Comparison of ENCODE assay signal across 17 cellular contexts in the genomic region with DNA sequence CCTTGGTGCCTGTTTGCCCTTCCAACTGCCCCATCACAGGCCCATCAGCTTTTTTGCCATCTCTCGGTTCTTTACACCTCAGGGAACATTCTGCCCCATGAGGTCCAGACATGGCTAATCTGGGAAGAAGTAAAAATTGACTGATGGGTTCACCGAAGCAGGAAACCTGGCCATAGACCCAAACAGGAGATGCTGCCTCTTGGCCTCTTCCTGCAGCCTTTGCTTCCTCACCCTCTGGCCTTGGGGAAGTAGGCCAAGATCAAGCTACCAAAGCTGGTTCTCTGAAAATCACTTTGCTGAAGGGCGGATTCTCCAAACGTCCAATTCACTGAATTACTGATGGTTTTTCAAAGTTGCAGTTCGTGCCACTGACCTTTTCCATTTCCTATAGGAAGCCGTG. TPM values are rescaled to one million over a fixed set of nuclear protein-coding genes. Genes with fewer than 3 reads are reported as not detected.
DNase-seq lines count a peak whose midpoint lies in the region; ATAC-seq and TF ChIP-seq lines count a peak whose summit lies in the region.
"Had no signal": no experiment of that assay in that cellular context is flagged by ENCODE, and none has a peak within 500 bp of the region (broad histone marks: within the 10 kb centered on the region; RNA-seq: fewer than 3 reads in every experiment).

No MANE protein-coding gene starts in this region.

- H3K36me3 Mint-ChIP-seq in stimulated activated naive CD8-positive, alpha-beta T cell treated with anti-CD3 and anti-CD28 coated beads, Interleukin-15, Interleukin-2, amounts not matched to agents 100 ng/mL and 50 ng/mL, for 24 hours (ENCODE audit: low read depth), result no peaks in the 10 kb centered on the region
- peaks cover 34% of the 10 kb centered on the region for H3K36me3 Mint-ChIP-seq in effector memory CD8-positive, alpha-beta T cell (ENCODE audit: insufficient read depth)
- no peaks in the 10 kb centered on the region for H3K36me3 Mint-ChIP-seq in type B pancreatic cell

- no peaks in the 10 kb centered on the region for H3K9me2 ChIP-seq in SU-DHL-6 (replicated peaks; ENCODE audit: insufficient read depth, low read length)

- no peak for TF ChIP-seq CTCF in SU-DHL-6 (IDR thresholded peaks at IDR 0.05; ENCODE audit: insufficient read depth, low read length, poor library complexity, severe bottlenecking)
- no peak for TF ChIP-seq CTCF in type B pancreatic cell (conservative IDR thresholded peaks at IDR 0.05)

- H3K4me3 Mint-ChIP-seq in stimulated activated naive CD8-positive, alpha-beta T cell treated with anti-CD3 and anti-CD28 coated beads, Interleukin-15, Interleukin-2, amounts not matched to agents 100 ng/mL and 50 ng/mL, for 24 hours, result peak overlapping the region; percentile 77
- peak overlapping the region; percentile 81 for H3K4me3 Mint-ChIP-seq in effector memory CD8-positive, alpha-beta T cell
- H3K4me3 Mint-ChIP-seq in type B pancreatic cell, result no peak overlapping the region

- peak overlapping the region; percentile 67 for H3K4me2 ChIP-seq in SU-DHL-6 (ENCODE audit: low read depth, low read length, poor library complexity, severe bottlenecking)

- DNase-seq in stimulated activated naive CD8-positive, alpha-beta T cell treated with anti-CD3 and anti-CD28 coated beads, Interleukin-15, Interleukin-2, amounts not matched to agents 100 U/mL and 50 U/mL, for 24 hours, result no peak
- no peak for DNase-seq in effector memory CD8-positive, alpha-beta T cell
- DNase-seq in type B pancreatic cell (ENCODE audit: extremely low spot score, unreplicated experiment) (no peak), NCI-H128 (lab: John Stamatoyannopoulos, UW; ENCODE audit: unreplicated experiment) (no peak)
- DNase-seq in stimulated activated CD4-positive, alpha-beta T cell treated with anti-CD3 and anti-CD28 coated beads, Interleukin-4, amount 100 ng/mL, for 1 hour, result no peak
- DNase-seq: caudate nucleus, DMS53, hippocampal formation, left cardiac atrium, NCI-H1417 treated with DMSO at 0.1 percent for 48 hours, NCI-H446 treated with DMSO at 0.1 percent for 48 hours, stomach had no signal

- no peak for ATAC-seq in stimulated activated naive CD8-positive, alpha-beta T cell treated with anti-CD3 and anti-CD28 coated beads, Interleukin-15, Interleukin-2, amounts not matched to agents 100 U/mL and 50 U/mL, for 24 hours
- ATAC-seq in effector memory CD8-positive, alpha-beta T cell (replicated peaks), result no peak
- no peak for ATAC-seq in GM18519 (IDR thresholded peaks at IDR 0.05; ENCODE audit: low FRiP score, unreplicated experiment)
- ATAC-seq: K562 had no signal

- no peaks in the 10 kb centered on the region for H3K9me3 ChIP-seq in SU-DHL-6 (ENCODE audit: insufficient read depth, low read length)
- H3K9me3 ChIP-seq: stomach had no signal

- no peaks in the 10 kb centered on the region for H3K27me3 ChIP-seq in SU-DHL-6 (ENCODE audit: low read length)
- H3K27me3 ChIP-seq: stomach had no signal

- H3K79me2 ChIP-seq in SU-DHL-6 (ENCODE audit: insufficient read depth, low read length), result no peaks in the 10 kb centered on the region

- no peaks in the 10 kb centered on the region for H3K9me3 Mint-ChIP-seq in stimulated activated naive CD8-positive, alpha-beta T cell treated with anti-CD3 and anti-CD28 coated beads, Interleukin-15, Interleukin-2, amounts not matched to agents 100 ng/mL and 50 ng/mL, for 24 hours
- H3K9me3 Mint-ChIP-seq in effector memory CD8-positive, alpha-beta T cell, result no peaks in the 10 kb centered on the region
- no peaks in the 10 kb centered on the region for H3K9me3 Mint-ChIP-seq in type B pancreatic cell

- H3K4me1 Mint-ChIP-seq in stimulated activated naive CD8-positive, alpha-beta T cell treated with anti-CD3 and anti-CD28 coated beads, Interleukin-15, Interleukin-2, amounts not matched to agents 100 ng/mL and 50 ng/mL, for 24 hours (ENCODE audit: low read depth), result peaks cover 74% of the 10 kb centered on the region
- H3K4me1 Mint-ChIP-seq in effector memory CD8-positive, alpha-beta T cell (ENCODE audit: low read depth in 2 of 2), result peaks cover 66 to 77% of the 10 kb centered on the region in 2 donors
- H3K4me1 Mint-ChIP-seq in type B pancreatic cell (ENCODE audit: unreplicated experiment), result peaks cover 9% of the 10 kb centered on the region

- H3F3A ChIP-seq in SU-DHL-6 (ENCODE audit: insufficient read depth), result peaks cover 8% of the 10 kb centered on the region; the same call in 1 of the 2 replicates

- H3K4me3 ChIP-seq in SU-DHL-6 (ENCODE audit: insufficient read depth, low read length, poor library complexity, severe bottlenecking), result no peak overlapping the region
- H3K4me3 ChIP-seq: K562, stomach had no signal

- no peaks in the 10 kb centered on the region for H3K27me3 Mint-ChIP-seq in stimulated activated naive CD8-positive, alpha-beta T cell treated with anti-CD3 and anti-CD28 coated beads, Interleukin-15, Interleukin-2, amounts not matched to agents 100 ng/mL and 50 ng/mL, for 24 hours
- no peaks in the 10 kb centered on the region for H3K27me3 Mint-ChIP-seq in effector memory CD8-positive, alpha-beta T cell
- peaks cover 2% of the 10 kb centered on the region for H3K27me3 Mint-ChIP-seq in type B pancreatic cell

- peak overlapping the region; percentile 90 for H3K27ac ChIP-seq in SU-DHL-6 (ENCODE audit: low read depth, low read length)

- H2AFZ ChIP-seq in SU-DHL-6 (ENCODE audit: low read depth, low read length, severe bottlenecking), result no peak overlapping the region

- H3K9ac ChIP-seq in SU-DHL-6 (ENCODE audit: low read length), result no peak overlapping the region

- H3K36me3 ChIP-seq in SU-DHL-6 (ENCODE audit: low read length), result no peaks in the 10 kb centered on the region

- no peaks in the 10 kb centered on the region for H4K20me1 ChIP-seq in SU-DHL-6 (ENCODE audit: low read depth, low read length)

- H3K27ac Mint-ChIP-seq in stimulated activated naive CD8-positive, alpha-beta T cell treated with anti-CD3 and anti-CD28 coated beads, Interleukin-15, Interleukin-2, amounts not matched to agents 100 ng/mL and 50 ng/mL, for 24 hours, result peak overlapping the region; percentile 95
- peak overlapping the region; percentile 96 to 98 for H3K27ac Mint-ChIP-seq in effector memory CD8-positive, alpha-beta T cell
- H3K27ac Mint-ChIP-seq in type B pancreatic cell, result no peak overlapping the region
- H3K27ac Mint-ChIP-seq: progenitor cell of endocrine pancreas had no signal

RNA-seq across cellular contexts. Expression of gene ARSG, which starts 56.1 kb away (rescaled TPM):
- 4.1 and 4.8 TPM in 2 replicates for total RNA-seq in type B pancreatic cell (ENCODE audit: low replicate concordance)

RNA-seq across cellular contexts. Expression of gene SLC16A6, which starts 56.5 kb away (rescaled TPM):
- 0.67 and 1.6 TPM in 2 replicates for total RNA-seq in type B pancreatic cell (ENCODE audit: low replicate concordance)
